ENCODE assay signal across 30 cellular contexts in genomic region chr10:5871596-5871995, GRCh38. TPM values are rescaled to one million over a fixed set of nuclear protein-coding genes. Genes with fewer than 3 reads are reported as not detected.
DNase-seq lines count a peak whose midpoint lies in the region; ATAC-seq and TF ChIP-seq lines count a peak whose summit lies in the region.
"Had no signal": no experiment of that assay in that cellular context is flagged by ENCODE, and none has a peak within 500 bp of the region (broad histone marks: within the 10 kb centered on the region; RNA-seq: fewer than 3 reads in every experiment).

No MANE protein-coding gene starts in this region.

- no peak overlapping the region for H3K4me3 Mint-ChIP-seq in activated CD4-positive, alpha-beta T cell treated with anti-CD3 and anti-CD28 coated beads, Interleukin-2, amount 10 ng/mL, durations not matched to agents 7 days and 5 days
- H3K4me3 Mint-ChIP-seq: activated CD8-positive, alpha-beta T cell treated with anti-CD3 and anti-CD28 coated beads, Interleukin-2, amount 10 ng/mL, durations not matched to agents 7 days and 5 days; CD8-positive, alpha-beta T cell; central memory CD8-positive, alpha-beta T cell; dendritic cell treated with granulocyte-macrophage colony-stimulating factor and Interleukin-4, amounts not matched to agents 40 ng/mL and 50 ng/mL, for 4 days; natural killer cell had no signal

- H3F3A ChIP-seq in smooth muscle cell (ENCODE audit: low read depth) = no peaks in the 10 kb centered on the region

- CTCF ChIA-PET in activated CD4-positive, alpha-beta T cell treated with anti-CD3 and anti-CD28 coated beads, Interleukin-2, amount 10 ng/mL, durations not matched to agents 7 days and 5 days (lab: Charles Lee) = interaction anchor here (0.6 kb wide), 1 partner anchor 287 kb away, joined by 4 read pairs; no protein-coding TSS in a partner anchor

- 99 to 100% methylated on average over 3 to 5 of the region's 5 CpGs for WGBS in mesodermal cell (ENCODE audit: insufficient coverage in 2 of 2), 2 experiments
- 51% methylated on average over 5 of the region's 5 CpGs for WGBS in smooth muscle cell (ENCODE audit: low lambda C conversion rate)

- ATAC-seq in GM21526 (IDR thresholded peaks at IDR 0.05; ENCODE audit: low FRiP score, unreplicated experiment) = no peak
- ATAC-seq: activated CD8-positive, alpha-beta T cell treated with anti-CD3 and anti-CD28 coated beads, Interleukin-2, amount 10 ng/mL, durations not matched to agents 7 days and 5 days; CD8-positive, alpha-beta T cell; natural killer cell; sciatic nerve had no signal

- H3K9me3 Mint-ChIP-seq in activated CD4-positive, alpha-beta T cell treated with anti-CD3 and anti-CD28 coated beads, Interleukin-2, amount 10 ng/mL, durations not matched to agents 7 days and 5 days = peaks cover 4% of the 10 kb centered on the region
- H3K9me3 Mint-ChIP-seq: central memory CD8-positive, alpha-beta T cell; dendritic cell treated with granulocyte-macrophage colony-stimulating factor and Interleukin-4, amounts not matched to agents 40 ng/mL and 50 ng/mL, for 4 days; natural killer cell had no signal

- H3K27ac ChIP-seq in mesodermal cell (ENCODE audit: low read depth, low read length, severe bottlenecking) (peak overlapping the region; percentile 10), smooth muscle cell (ENCODE audit: low read depth) (no peak overlapping the region), right atrium auricular region (no peak overlapping the region)
- H3K27ac ChIP-seq: 22Rv1, esophagus squamous epithelium, left ventricle myocardium inferior, Peyer's patch, SJSA1, stomach, tibial artery had no signal

- no peak overlapping the region for H3K4me3 ChIP-seq in cardiac fibroblast (replicated peaks in 1 of 2; ENCODE audit: low read depth in 2 of 2, low read length in 2 of 2)
- H3K4me3 ChIP-seq in mesodermal cell (ENCODE audit: extremely low read depth, insufficient read depth, low read length, poor library complexity, severe bottlenecking) = no peak overlapping the region
- H3K4me3 ChIP-seq in smooth muscle cell = no peak overlapping the region
- no peak overlapping the region for H3K4me3 ChIP-seq in right atrium auricular region
- H3K4me3 ChIP-seq: esophagus squamous epithelium, left ventricle myocardium inferior, Peyer's patch, SJSA1, stomach, tibial artery had no signal

- no peak overlapping the region for H2AFZ ChIP-seq in smooth muscle cell (ENCODE audit: low read depth)

- no peaks in the 10 kb centered on the region for H4K20me1 ChIP-seq in smooth muscle cell (ENCODE audit: low read depth)

- H3K9me3 ChIP-seq in mesodermal cell (ENCODE audit: control insufficient read depth, low read length) (no peaks in the 10 kb centered on the region), smooth muscle cell (replicated peaks; ENCODE audit: low read depth) (no peaks in the 10 kb centered on the region), right atrium auricular region (no peaks in the 10 kb centered on the region)
- H3K9me3 ChIP-seq: Peyer's patch, SJSA1, stomach, tibial artery had no signal

- no peak overlapping the region for H3K9ac ChIP-seq in smooth muscle cell (ENCODE audit: low read depth)

- peaks cover 12% of the 10 kb centered on the region for H3K36me3 ChIP-seq in mesodermal cell (ENCODE audit: control insufficient read depth, insufficient read depth, low read length)
- no peaks in the 10 kb centered on the region for H3K36me3 ChIP-seq in smooth muscle cell (ENCODE audit: low read depth)
- peaks cover 7% of the 10 kb centered on the region for H3K36me3 ChIP-seq in right atrium auricular region

- H3K36me3 Mint-ChIP-seq in activated CD4-positive, alpha-beta T cell treated with anti-CD3 and anti-CD28 coated beads, Interleukin-2, amount 10 ng/mL, durations not matched to agents 7 days and 5 days (ENCODE audit: low read depth) = peaks cover 7% of the 10 kb centered on the region
- H3K36me3 Mint-ChIP-seq: natural killer cell had no signal

- POLR2A ChIA-PET in activated CD4-positive, alpha-beta T cell treated with anti-CD3 and anti-CD28 coated beads, Interleukin-2, amount 10 ng/mL, durations not matched to agents 7 days and 5 days (lab: Charles Lee) = no interaction called here

- no peak for TF ChIP-seq CTCF in cardiac fibroblast (IDR thresholded peaks at IDR 0.05; ENCODE audit: low read depth, low read length)
- no peak for TF ChIP-seq CTCF in smooth muscle cell (IDR thresholded peaks at IDR 0.05; ENCODE audit: borderline replicate concordance, insufficient read depth, poor library complexity, severe bottlenecking)
- no peak for TF ChIP-seq CTCF in right atrium auricular region (IDR thresholded peaks at IDR 0.05)

- H3K4me1 ChIP-seq in mesodermal cell (ENCODE audit: control insufficient read depth, insufficient read depth, low read length, poor library complexity, severe bottlenecking) (no peaks in the 10 kb centered on the region), smooth muscle cell (ENCODE audit: low read depth) (no peaks in the 10 kb centered on the region), right atrium auricular region (no peaks in the 10 kb centered on the region)
- H3K4me1 ChIP-seq: Peyer's patch, tibial artery had no signal

- H3K79me2 ChIP-seq in smooth muscle cell (ENCODE audit: low read depth) = no peaks in the 10 kb centered on the region

- no peak for DNase-seq in activated CD4-positive, alpha-beta T cell treated with anti-CD3 and anti-CD28 coated beads, Interleukin-2, amount 10 ng/mL, durations not matched to agents 7 days and 5 days
- DNase-seq in activated CD4-positive, alpha-beta T cell treated with anti-CD3 and anti-CD28 coated beads for 1 hour = no peak
- DNase-seq in cardiac fibroblast (ENCODE audit: low read depth in 2 of 2) (peak; percentile 16 to 52), smooth muscle cell (lab: John Stamatoyannopoulos, UW; ENCODE audit: unreplicated experiment) (no peak), NOMO-1 treated with DMSO at 0.1 percent for 48 hours (lab: John Stamatoyannopoulos, UW; ENCODE audit: unreplicated experiment) (no peak), right atrium auricular region (ENCODE audit: low spot score) (no peak)
- DNase-seq: activated CD4-positive, CD25-positive, alpha-beta regulatory T cell treated with anti-CD3 and anti-CD28 coated beads, Interleukin-2, amount 50 U/mL, for 72 hours; activated CD8-positive, alpha-beta T cell treated with anti-CD3 and anti-CD28 coated beads, Interleukin-2, amount 10 ng/mL, durations not matched to agents 7 days and 5 days; activated gamma-delta T cell; CD8-positive, alpha-beta T cell; DMS153; esophagus squamous epithelium; H7; left ventricle myocardium inferior; natural killer cell; NCI-H1092 treated with DMSO at 0.1 percent for 48 hours; NCI-H2029; NCI-H2227 treated with DMSO at 0.1 percent for 48 hours; NCI-H526 treated with DMSO at 0.1 percent for 48 hours; Peyer's patch; stimulated activated CD4-positive, alpha-beta T cell treated with anti-CD3 and anti-CD28 coated beads, Interleukin-15, amount 100 ng/mL, for 24 hours; stomach; tibial artery had no signal

- H3K27me3 ChIP-seq in smooth muscle cell (ENCODE audit: low read depth) = no peaks in the 10 kb centered on the region
- H3K27me3 ChIP-seq in right atrium auricular region = no peaks in the 10 kb centered on the region
- H3K27me3 ChIP-seq: esophagus squamous epithelium, Peyer's patch, SJSA1, stomach, tibial artery had no signal

- H3K27me3 Mint-ChIP-seq in activated CD4-positive, alpha-beta T cell treated with anti-CD3 and anti-CD28 coated beads, Interleukin-2, amount 10 ng/mL, durations not matched to agents 7 days and 5 days = peaks cover 2% of the 10 kb centered on the region
- H3K27me3 Mint-ChIP-seq: central memory CD8-positive, alpha-beta T cell; dendritic cell treated with granulocyte-macrophage colony-stimulating factor and Interleukin-4, amounts not matched to agents 40 ng/mL and 50 ng/mL, for 4 days had no signal

- peak overlapping the region; percentile 38 for H3K27ac Mint-ChIP-seq in activated CD4-positive, alpha-beta T cell treated with anti-CD3 and anti-CD28 coated beads, Interleukin-2, amount 10 ng/mL, durations not matched to agents 7 days and 5 days
- H3K27ac Mint-ChIP-seq: activated CD8-positive, alpha-beta T cell treated with anti-CD3 and anti-CD28 coated beads, Interleukin-2, amount 10 ng/mL, durations not matched to agents 7 days and 5 days; CD8-positive, alpha-beta T cell; dendritic cell treated with granulocyte-macrophage colony-stimulating factor and Interleukin-4, amounts not matched to agents 40 ng/mL and 50 ng/mL, for 4 days; natural killer cell had no signal

- H3K4me2 ChIP-seq in smooth muscle cell = peak overlapping the region; percentile 20

- H3K4me1 Mint-ChIP-seq in activated CD4-positive, alpha-beta T cell treated with anti-CD3 and anti-CD28 coated beads, Interleukin-2, amount 10 ng/mL, durations not matched to agents 7 days and 5 days = peaks cover 5% of the 10 kb centered on the region

RNA-seq across cellular contexts. Expression of gene ANKRD16, which starts 18.1 kb away (rescaled TPM):
- total RNA-seq in activated CD4-positive, alpha-beta T cell treated with anti-CD3 and anti-CD28 coated beads, Interleukin-2, amount 10 ng/mL, durations not matched to agents 7 days and 5 days = 1 to 10 TPM; 5.2 to 6.4 TPM
- polyA plus RNA-seq in mesodermal cell (2013, experiment 1 of 2) = 3.7 TPM
- 3.8 TPM for polyA plus RNA-seq in mesodermal cell (2013, experiment 2 of 2)
- total RNA-seq in smooth muscle cell (2.7 and 4.6 TPM in 2 replicates), right atrium auricular region (1 to 10 TPM; 1.9 to 3.5 TPM)
- 3.7 and 10.3 TPM in 2 replicates for polyA plus RNA-seq in smooth muscle cell

RNA-seq across cellular contexts. Expression of gene FBH1, which starts 18.4 kb away (rescaled TPM):
- total RNA-seq in activated CD4-positive, alpha-beta T cell treated with anti-CD3 and anti-CD28 coated beads, Interleukin-2, amount 10 ng/mL, durations not matched to agents 7 days and 5 days = 10 to 100 TPM; 55.3 to 63.5 TPM
- polyA plus RNA-seq in mesodermal cell (2013, experiment 1 of 2) = 49.8 TPM
- 46.3 TPM for polyA plus RNA-seq in mesodermal cell (2013, experiment 2 of 2)
- total RNA-seq in smooth muscle cell = 58.2 and 70.0 TPM in 2 replicates
- 68.4 and 84.2 TPM in 2 replicates for polyA plus RNA-seq in smooth muscle cell
- total RNA-seq in right atrium auricular region = 10 to 100 TPM; 68.7 to 93.4 TPM

RNA-seq across cellular contexts. Expression of gene GDI2, which starts 58.4 kb away (rescaled TPM):
- 100 to 1,000 TPM; 219 to 242 TPM for total RNA-seq in activated CD4-positive, alpha-beta T cell treated with anti-CD3 and anti-CD28 coated beads, Interleukin-2, amount 10 ng/mL, durations not matched to agents 7 days and 5 days
- 283 TPM for polyA plus RNA-seq in mesodermal cell (2013, experiment 1 of 2)
- 307 TPM for polyA plus RNA-seq in mesodermal cell (2013, experiment 2 of 2)
- total RNA-seq in smooth muscle cell = 334 and 400 TPM in 2 replicates
- 172 and 186 TPM in 2 replicates for polyA plus RNA-seq in smooth muscle cell
- 100 to 1,000 TPM; 117 to 124 TPM for total RNA-seq in right atrium auricular region

Comparison
In these comparisons a context has a peak if more than half of its experiments do, and no peak if none do; other contexts are left out.
1. DNase-seq: peak in cardiac fibroblast (2 of 2); none in activated CD4-positive, alpha-beta T cell treated with anti-CD3 and anti-CD28 coated beads, Interleukin-2, amount 10 ng/mL, durations not matched to agents 7 days and 5 days (single experiment), activated CD4-positive, alpha-beta T cell treated with anti-CD3 and anti-CD28 coated beads for 1 hour (single experiment), smooth muscle cell (single experiment), NOMO-1 treated with DMSO at 0.1 percent for 48 hours (single experiment) and right atrium auricular region (single experiment).